2 cellular contexts compared by ENCODE assay signal in the genomic region with DNA sequence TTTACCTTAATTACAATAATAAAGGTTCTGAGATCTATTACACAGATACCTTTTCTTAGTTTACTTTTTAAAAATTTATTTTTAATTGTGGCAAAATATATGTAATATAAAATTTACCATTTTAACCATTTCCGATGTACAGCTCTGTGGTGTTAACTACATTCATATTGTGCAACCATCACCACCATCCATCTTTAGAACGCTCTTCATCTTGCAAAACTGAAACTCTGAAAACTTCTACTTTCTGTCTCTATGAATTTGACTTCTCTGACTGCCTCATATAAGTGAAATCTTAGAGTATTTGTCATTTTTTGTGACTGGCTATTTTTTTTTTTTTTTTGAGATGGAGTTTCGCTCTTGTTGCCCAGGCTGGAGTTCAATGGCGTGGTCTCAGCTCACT.
TF ChIP-seq lines count a peak whose summit lies in the region.

No MANE protein-coding gene starts in this region.

TF ChIP-seq in SK-N-SH, 30 proteins besides CTCF, POLR2A, EP300 and RAD21 (continued from another document):
- TF ChIP-seq, protein P1, sequence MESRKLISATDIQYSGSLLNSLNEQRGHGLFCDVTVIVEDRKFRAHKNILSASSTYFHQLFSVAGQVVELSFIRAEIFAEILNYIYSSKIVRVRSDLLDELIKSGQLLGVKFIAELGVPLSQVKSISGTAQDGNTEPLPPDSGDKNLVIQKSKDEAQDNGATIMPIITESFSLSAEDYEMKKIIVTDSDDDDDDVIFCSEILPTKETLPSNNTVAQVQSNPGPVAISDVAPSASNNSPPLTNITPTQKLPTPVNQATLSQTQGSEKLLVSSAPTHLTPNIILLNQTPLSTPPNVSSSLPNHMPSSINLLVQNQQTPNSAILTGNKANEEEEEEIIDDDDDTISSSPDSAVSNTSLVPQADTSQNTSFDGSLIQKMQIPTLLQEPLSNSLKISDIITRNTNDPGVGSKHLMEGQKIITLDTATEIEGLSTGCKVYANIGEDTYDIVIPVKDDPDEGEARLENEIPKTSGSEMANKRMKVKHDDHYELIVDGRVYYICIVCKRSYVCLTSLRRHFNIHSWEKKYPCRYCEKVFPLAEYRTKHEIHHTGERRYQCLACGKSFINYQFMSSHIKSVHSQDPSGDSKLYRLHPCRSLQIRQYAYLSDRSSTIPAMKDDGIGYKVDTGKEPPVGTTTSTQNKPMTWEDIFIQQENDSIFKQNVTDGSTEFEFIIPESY (IDR thresholded peaks at IDR 0.05; ENCODE audit: borderline replicate concordance, low read depth), result no peak
- TF ChIP-seq, protein P2, sequence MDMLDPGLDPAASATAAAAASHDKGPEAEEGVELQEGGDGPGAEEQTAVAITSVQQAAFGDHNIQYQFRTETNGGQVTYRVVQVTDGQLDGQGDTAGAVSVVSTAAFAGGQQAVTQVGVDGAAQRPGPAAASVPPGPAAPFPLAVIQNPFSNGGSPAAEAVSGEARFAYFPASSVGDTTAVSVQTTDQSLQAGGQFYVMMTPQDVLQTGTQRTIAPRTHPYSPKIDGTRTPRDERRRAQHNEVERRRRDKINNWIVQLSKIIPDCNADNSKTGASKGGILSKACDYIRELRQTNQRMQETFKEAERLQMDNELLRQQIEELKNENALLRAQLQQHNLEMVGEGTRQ (IDR thresholded peaks at IDR 0.05; ENCODE audit: borderline replicate concordance, low read depth, low read length), result no peak
- no peak for TF ChIP-seq POLR2AphosphoS5 (IDR thresholded peaks at IDR 0.05; ENCODE audit: low read depth, low read length)
- TF ChIP-seq FOXM1 (IDR thresholded peaks at IDR 0.05; ENCODE audit: low read depth), result no peak
- TF ChIP-seq, protein P3, sequence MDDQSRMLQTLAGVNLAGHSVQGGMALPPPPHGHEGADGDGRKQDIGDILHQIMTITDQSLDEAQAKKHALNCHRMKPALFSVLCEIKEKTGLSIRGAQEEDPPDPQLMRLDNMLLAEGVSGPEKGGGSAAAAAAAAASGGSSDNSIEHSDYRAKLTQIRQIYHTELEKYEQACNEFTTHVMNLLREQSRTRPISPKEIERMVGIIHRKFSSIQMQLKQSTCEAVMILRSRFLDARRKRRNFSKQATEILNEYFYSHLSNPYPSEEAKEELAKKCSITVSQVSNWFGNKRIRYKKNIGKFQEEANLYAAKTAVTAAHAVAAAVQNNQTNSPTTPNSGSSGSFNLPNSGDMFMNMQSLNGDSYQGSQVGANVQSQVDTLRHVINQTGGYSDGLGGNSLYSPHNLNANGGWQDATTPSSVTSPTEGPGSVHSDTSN (IDR thresholded peaks at IDR 0.05), result no peak
- no peak for TF ChIP-seq GABPA (IDR thresholded peaks at IDR 0.05; ENCODE audit: low read depth)
- TF ChIP-seq EZH2phosphoT487 (IDR thresholded peaks at IDR 0.05; ENCODE audit: borderline replicate concordance, low read depth), result no peak
- no peak for TF ChIP-seq TEAD4 (IDR thresholded peaks at IDR 0.05; ENCODE audit: borderline replicate concordance, insufficient read depth)
- TF ChIP-seq, protein P4, sequence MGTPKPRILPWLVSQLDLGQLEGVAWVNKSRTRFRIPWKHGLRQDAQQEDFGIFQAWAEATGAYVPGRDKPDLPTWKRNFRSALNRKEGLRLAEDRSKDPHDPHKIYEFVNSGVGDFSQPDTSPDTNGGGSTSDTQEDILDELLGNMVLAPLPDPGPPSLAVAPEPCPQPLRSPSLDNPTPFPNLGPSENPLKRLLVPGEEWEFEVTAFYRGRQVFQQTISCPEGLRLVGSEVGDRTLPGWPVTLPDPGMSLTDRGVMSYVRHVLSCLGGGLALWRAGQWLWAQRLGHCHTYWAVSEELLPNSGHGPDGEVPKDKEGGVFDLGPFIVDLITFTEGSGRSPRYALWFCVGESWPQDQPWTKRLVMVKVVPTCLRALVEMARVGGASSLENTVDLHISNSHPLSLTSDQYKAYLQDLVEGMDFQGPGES (IDR thresholded peaks at IDR 0.05; ENCODE audit: low read depth, low read length), result no peak
- no peak for TF ChIP-seq SMC3 (IDR thresholded peaks at IDR 0.05; ENCODE audit: low read depth, low read length)
- no peak for TF ChIP-seq CHD2 (IDR thresholded peaks at IDR 0.05; ENCODE audit: low read length, partially characterized antibody)
- no peak for TF ChIP-seq RFX5 (IDR thresholded peaks at IDR 0.05; ENCODE audit: low read length)
- no peak for TF ChIP-seq FOSL2 (IDR thresholded peaks at IDR 0.05; ENCODE audit: borderline replicate concordance, low read depth)
- TF ChIP-seq YY1 (IDR thresholded peaks at IDR 0.05; ENCODE audit: low read depth), result no peak
- no peak for TF ChIP-seq TAF1 (IDR thresholded peaks at IDR 0.05; ENCODE audit: borderline replicate concordance, low read depth, low read length)
- no peak for TF ChIP-seq ELF1 (IDR thresholded peaks at IDR 0.05)

TF ChIP-seq in SK-N-SH treated with all-trans-retinoic acid at 6 μM for 48 hours, 23 proteins besides CTCF, POLR2A, EP300 and RAD21 (continued from another document):
- TF ChIP-seq, protein P5, sequence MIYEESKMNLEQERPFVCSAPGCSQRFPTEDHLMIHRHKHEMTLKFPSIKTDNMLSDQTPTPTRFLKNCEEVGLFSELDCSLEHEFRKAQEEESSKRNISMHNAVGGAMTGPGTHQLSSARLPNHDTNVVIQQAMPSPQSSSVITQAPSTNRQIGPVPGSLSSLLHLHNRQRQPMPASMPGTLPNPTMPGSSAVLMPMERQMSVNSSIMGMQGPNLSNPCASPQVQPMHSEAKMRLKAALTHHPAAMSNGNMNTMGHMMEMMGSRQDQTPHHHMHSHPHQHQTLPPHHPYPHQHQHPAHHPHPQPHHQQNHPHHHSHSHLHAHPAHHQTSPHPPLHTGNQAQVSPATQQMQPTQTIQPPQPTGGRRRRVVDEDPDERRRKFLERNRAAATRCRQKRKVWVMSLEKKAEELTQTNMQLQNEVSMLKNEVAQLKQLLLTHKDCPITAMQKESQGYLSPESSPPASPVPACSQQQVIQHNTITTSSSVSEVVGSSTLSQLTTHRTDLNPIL (CRISPR knock-in tag; IDR thresholded peaks at IDR 0.05; ENCODE audit: low read depth), result no peak
- TF ChIP-seq ZFP30 (CRISPR knock-in tag; IDR thresholded peaks at IDR 0.05) (no peak), BACH2 (CRISPR knock-in tag; IDR thresholded peaks at IDR 0.05; ENCODE audit: borderline replicate concordance) (no peak), OSR1 (CRISPR knock-in tag; IDR thresholded peaks at IDR 0.05) (no peak), SNAI2 (CRISPR knock-in tag; IDR thresholded peaks at IDR 0.05) (no peak), ESRRG (CRISPR knock-in tag; IDR thresholded peaks at IDR 0.05) (no peak), PPARA (CRISPR knock-in tag; IDR thresholded peaks at IDR 0.05; ENCODE audit: borderline replicate concordance) (no peak), TCF4 (CRISPR knock-in tag; IDR thresholded peaks at IDR 0.05; ENCODE audit: borderline replicate concordance) (no peak), GLIS3 (CRISPR knock-in tag; IDR thresholded peaks at IDR 0.05) (no peak), ZNF70 (CRISPR knock-in tag; IDR thresholded peaks at IDR 0.05) (no peak), ZFP3 (CRISPR knock-in tag; IDR thresholded peaks at IDR 0.05) (no peak)
- TF ChIP-seq, protein P6, sequence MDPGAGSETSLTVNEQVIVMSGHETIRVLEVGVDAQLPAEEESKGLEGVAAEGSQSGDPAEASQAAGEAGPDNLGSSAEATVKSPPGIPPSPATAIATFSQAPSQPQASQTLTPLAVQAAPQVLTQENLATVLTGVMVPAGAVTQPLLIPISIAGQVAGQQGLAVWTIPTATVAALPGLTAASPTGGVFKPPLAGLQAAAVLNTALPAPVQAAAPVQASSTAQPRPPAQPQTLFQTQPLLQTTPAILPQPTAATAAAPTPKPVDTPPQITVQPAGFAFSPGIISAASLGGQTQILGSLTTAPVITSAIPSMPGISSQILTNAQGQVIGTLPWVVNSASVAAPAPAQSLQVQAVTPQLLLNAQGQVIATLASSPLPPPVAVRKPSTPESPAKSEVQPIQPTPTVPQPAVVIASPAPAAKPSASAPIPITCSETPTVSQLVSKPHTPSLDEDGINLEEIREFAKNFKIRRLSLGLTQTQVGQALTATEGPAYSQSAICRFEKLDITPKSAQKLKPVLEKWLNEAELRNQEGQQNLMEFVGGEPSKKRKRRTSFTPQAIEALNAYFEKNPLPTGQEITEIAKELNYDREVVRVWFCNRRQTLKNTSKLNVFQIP (CRISPR knock-in tag; IDR thresholded peaks at IDR 0.05; ENCODE audit: borderline replicate concordance, low read depth), result no peak
